2 cellular contexts compared by ENCODE assay signal in the genomic region with DNA sequence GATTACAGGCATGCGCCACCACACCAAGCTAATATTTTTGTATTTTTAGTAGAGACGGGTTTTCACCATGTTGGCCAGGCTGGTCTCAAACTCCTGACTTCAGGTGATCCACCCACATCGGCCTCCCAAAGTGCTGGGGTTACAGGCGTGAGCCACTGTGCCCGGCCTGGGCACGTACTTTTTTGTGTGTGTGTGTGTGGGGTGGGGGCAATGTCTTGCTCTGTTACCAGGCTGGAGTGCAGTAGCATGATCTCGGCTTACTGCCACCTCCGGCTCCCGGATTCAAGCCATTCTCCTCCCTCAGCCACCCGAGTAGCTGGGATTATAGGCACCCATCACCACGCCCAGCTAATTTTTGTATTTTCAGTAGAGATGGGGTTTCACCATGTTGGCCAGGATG. TPM values are rescaled to one million over a fixed set of nuclear protein-coding genes. Genes with fewer than 3 reads are reported as not detected.
"Had no signal": no experiment of that assay in that cellular context is flagged by ENCODE, and none has a peak within 500 bp of the region (broad histone marks: within the 10 kb centered on the region; RNA-seq: fewer than 3 reads in every experiment).

No MANE protein-coding gene starts in this region.

RNA-seq across cellular contexts. Expression of gene KCNJ12, which starts 36.6 kb away (rescaled TPM):
- total RNA-seq: MCF 10A, RPMI7951 had no signal
